ENCODE assay signal across 10 cellular contexts in the genomic region with DNA sequence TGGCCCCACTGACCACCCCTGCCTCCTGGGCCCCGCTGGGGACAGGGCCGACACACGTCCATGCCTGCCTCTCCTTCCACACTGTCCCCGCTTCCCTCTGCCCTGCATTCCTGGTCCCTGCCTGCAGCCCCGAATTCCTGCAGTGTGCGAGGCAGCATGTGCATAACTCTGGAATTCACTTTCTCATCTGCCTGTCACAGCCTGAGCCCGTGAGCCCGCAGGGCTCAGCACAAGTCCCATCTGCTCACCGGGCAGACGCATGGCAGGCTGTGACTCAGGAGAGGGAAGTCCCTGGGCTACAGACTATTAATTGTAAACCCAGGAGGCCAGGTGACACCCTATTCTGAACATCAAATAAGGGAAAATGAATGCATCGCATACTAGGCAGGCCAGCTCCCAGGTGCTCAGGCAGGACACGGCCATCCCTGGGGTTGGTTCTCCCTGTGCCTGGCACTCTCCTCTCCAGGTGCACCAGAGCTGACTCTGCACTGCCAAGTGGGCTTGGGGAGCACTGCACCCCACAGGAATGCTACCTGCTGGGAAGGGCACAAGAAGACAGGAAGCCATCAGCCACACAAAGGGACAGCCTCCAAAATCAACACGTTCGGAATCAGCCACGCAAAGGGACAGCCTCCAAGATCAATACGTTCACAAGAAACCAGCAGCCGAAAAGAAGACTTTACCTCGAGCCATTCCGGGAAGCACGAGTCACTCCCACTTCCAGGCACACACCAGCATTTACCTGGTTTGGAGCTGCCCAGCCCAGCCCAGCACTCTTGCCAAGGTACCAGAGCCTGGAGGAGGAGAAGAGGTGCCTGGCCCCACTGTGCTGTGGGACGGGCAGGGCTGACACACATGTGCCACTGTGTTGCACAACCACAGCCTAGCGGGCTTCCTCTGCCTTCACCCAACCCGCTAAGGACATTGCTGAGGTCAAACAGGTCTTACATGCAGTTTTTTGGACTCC.
DNase-seq lines count a peak whose midpoint lies in the region; ATAC-seq and TF ChIP-seq lines count a peak whose summit lies in the region.
"Had no signal": no experiment of that assay in that cellular context is flagged by ENCODE, and none has a peak within 500 bp of the region (broad histone marks: within the 10 kb centered on the region; RNA-seq: fewer than 3 reads in every experiment).

No MANE protein-coding gene starts in this region.

- no peak overlapping the region for H3K27ac ChIP-seq in GM23248

- H3K9me2 ChIP-seq in GM23248 (ENCODE audit: insufficient read depth): no peaks in the 10 kb centered on the region

- no peaks in the 10 kb centered on the region for H3K36me3 ChIP-seq in GM23248 (ENCODE audit: low read depth)

- peaks cover 8 to 30% of the 10 kb centered on the region in 2 donors for H3K27me3 Mint-ChIP-seq in effector memory CD8-positive, alpha-beta T cell
- H3K27me3 Mint-ChIP-seq in activated naive CD8-positive, alpha-beta T cell treated with anti-CD3 and anti-CD28 coated beads, Interleukin-2, amount 50 U/mL, for 24 hours: no peaks in the 10 kb centered on the region

- H2AFZ ChIP-seq in GM23248: no peak overlapping the region

- H3K9me3 ChIP-seq in GM23248 (ENCODE audit: low read depth): no peaks in the 10 kb centered on the region

- H3K27ac Mint-ChIP-seq in effector memory CD8-positive, alpha-beta T cell: no peak overlapping the region
- no peak overlapping the region for H3K27ac Mint-ChIP-seq in activated naive CD8-positive, alpha-beta T cell treated with anti-CD3 and anti-CD28 coated beads, Interleukin-2, amount 50 U/mL, for 24 hours

- no peaks in the 10 kb centered on the region for H3K79me2 ChIP-seq in GM23248 (ENCODE audit: insufficient read depth)

- no peak overlapping the region for H3K4me3 Mint-ChIP-seq in effector memory CD8-positive, alpha-beta T cell
- H3K4me3 Mint-ChIP-seq in activated naive CD8-positive, alpha-beta T cell treated with anti-CD3 and anti-CD28 coated beads, Interleukin-2, amount 50 U/mL, for 24 hours: no peak overlapping the region
- H3K4me3 Mint-ChIP-seq: central memory CD8-positive, alpha-beta T cell had no signal

- in situ Hi-C loops in GM23248 (cut with MboI): no loop called here

- H3K4me3 ChIP-seq in GM23248: no peak overlapping the region
- H3K4me3 ChIP-seq in foreskin fibroblast (ENCODE audit: low read depth in 1 of 2, low read length in 2 of 2): no peak overlapping the region

- H3K4me1 ChIP-seq in GM23248 (ENCODE audit: insufficient read depth): no peaks in the 10 kb centered on the region

- no peaks in the 10 kb centered on the region for H3K9me3 Mint-ChIP-seq in effector memory CD8-positive, alpha-beta T cell
- H3K9me3 Mint-ChIP-seq in activated naive CD8-positive, alpha-beta T cell treated with anti-CD3 and anti-CD28 coated beads, Interleukin-2, amount 50 U/mL, for 24 hours: no peaks in the 10 kb centered on the region
- H3K9me3 Mint-ChIP-seq: central memory CD8-positive, alpha-beta T cell had no signal

- TF ChIP-seq CTCF in foreskin fibroblast (IDR thresholded peaks at IDR 0.05; ENCODE audit: low read depth, low read length): no peak

- no peaks in the 10 kb centered on the region for H4K20me1 ChIP-seq in GM23248 (ENCODE audit: insufficient read depth)

- H3K4me2 ChIP-seq in GM23248 (ENCODE audit: unreplicated experiment): no peak overlapping the region

- H3K4me1 Mint-ChIP-seq in effector memory CD8-positive, alpha-beta T cell (ENCODE audit: low read depth in 2 of 2): peaks cover 17 to 19% of the 10 kb centered on the region in 2 donors
- peaks cover 16% of the 10 kb centered on the region for H3K4me1 Mint-ChIP-seq in activated naive CD8-positive, alpha-beta T cell treated with anti-CD3 and anti-CD28 coated beads, Interleukin-2, amount 50 U/mL, for 24 hours

- no peaks in the 10 kb centered on the region for H3K27me3 ChIP-seq in GM23248 (replicated peaks; ENCODE audit: insufficient read depth)

- WGBS in GM23248 (ENCODE audit: low coverage in 1 of 2, low lambda C conversion rate in 2 of 2, missing lambda C conversion rate in 2 of 2), 2 experiments: 64 to 65% methylated on average over 23 of the region's 23 CpGs

- ATAC-seq in effector memory CD8-positive, alpha-beta T cell (replicated peaks): no peak
- no peak for ATAC-seq in activated naive CD8-positive, alpha-beta T cell treated with anti-CD3 and anti-CD28 coated beads, Interleukin-2, amount 50 U/mL, for 24 hours

- peak; percentile 32 for DNase-seq in GM23248
- peak; percentile 79 for DNase-seq in NCI-H774 (lab: John Stamatoyannopoulos, UW)
- peak; percentile 4 to 5 for DNase-seq in foreskin fibroblast
- DNase-seq in retina: peak; percentile 63
- DNase-seq in NK-92 (lab: John Stamatoyannopoulos, UW; ENCODE audit: unreplicated experiment): no peak
- DNase-seq in effector memory CD8-positive, alpha-beta T cell: no peak
- DNase-seq in activated naive CD8-positive, alpha-beta T cell treated with anti-CD3 and anti-CD28 coated beads, Interleukin-2, amount 50 U/mL, for 24 hours: no peak
- DNase-seq in activated CD4-positive, CD25-positive, alpha-beta regulatory T cell treated with anti-CD3 and anti-CD28 coated beads, Interleukin-2, amount 50 U/mL, for 72 hours: no peak
- DNase-seq: stimulated activated CD4-positive, alpha-beta T cell treated with anti-CD3 and anti-CD28 coated beads, Interleukin-2, amount 100 ng/mL, for 24 hours had no signal

- H3F3A ChIP-seq in GM23248 (ENCODE audit: insufficient read depth): no peaks in the 10 kb centered on the region

- peaks cover 3% of the 10 kb centered on the region for H3K36me3 Mint-ChIP-seq in effector memory CD8-positive, alpha-beta T cell (ENCODE audit: insufficient read depth)
- H3K36me3 Mint-ChIP-seq in activated naive CD8-positive, alpha-beta T cell treated with anti-CD3 and anti-CD28 coated beads, Interleukin-2, amount 50 U/mL, for 24 hours (ENCODE audit: low read depth): no peaks in the 10 kb centered on the region

- no peak overlapping the region for H3K9ac ChIP-seq in GM23248

Comparison
In these comparisons a context has a peak if more than half of its experiments do, and no peak if none do; other contexts are left out.
1. DNase-seq: peak in GM23248 (single experiment), NCI-H774 (single experiment), foreskin fibroblast (2 of 2) and retina (single experiment); none in NK-92 (single experiment), effector memory CD8-positive, alpha-beta T cell (0 of 3), activated naive CD8-positive, alpha-beta T cell treated with anti-CD3 and anti-CD28 coated beads, Interleukin-2, amount 50 U/mL, for 24 hours (single experiment) and activated CD4-positive, CD25-positive, alpha-beta regulatory T cell treated with anti-CD3 and anti-CD28 coated beads, Interleukin-2, amount 50 U/mL, for 72 hours (single experiment).